In the genomic region with DNA sequence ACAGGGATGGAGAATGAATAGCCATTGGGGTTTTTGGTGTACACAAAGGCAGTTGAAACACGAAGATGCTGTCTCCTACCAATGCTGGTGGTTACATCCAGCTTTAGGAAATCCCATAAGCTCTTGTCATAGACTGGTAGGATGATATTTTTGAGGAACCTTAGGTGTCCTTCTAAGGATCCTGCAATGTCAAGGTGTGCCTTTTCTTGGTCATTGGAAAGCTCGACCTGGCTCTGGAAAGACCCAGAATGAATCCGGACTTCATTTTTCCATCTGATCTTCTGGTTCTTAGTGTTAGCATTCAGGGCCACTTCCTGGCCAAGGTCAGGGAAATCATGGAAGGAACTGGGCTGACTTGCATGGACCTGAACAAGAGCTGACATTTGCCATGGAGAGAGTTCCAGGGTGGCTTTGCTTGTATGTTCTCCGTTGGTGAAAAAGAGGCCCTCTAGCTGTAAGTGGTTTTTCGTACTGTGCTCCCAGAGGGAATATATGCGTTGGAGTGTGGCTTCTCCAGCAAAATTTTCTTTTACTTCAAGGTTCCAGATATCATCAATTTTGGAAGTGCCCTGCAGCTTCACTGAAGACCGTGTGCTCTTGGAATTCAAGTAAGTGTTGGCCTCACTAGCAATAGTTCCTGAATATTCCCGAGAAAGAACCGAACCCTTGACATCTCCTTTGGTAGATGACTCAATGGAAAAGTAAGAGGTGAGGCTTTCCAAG, we compare ENCODE assay signal across 1 cellular context.
TF ChIP-seq lines count a peak whose summit lies in the region.

No MANE protein-coding gene starts in this region.

TF ChIP-seq in HepG2, 621 proteins besides CTCF, POLR2A, EP300 and RAD21 (continued from another document and continues in another):
- TF ChIP-seq, protein P1, sequence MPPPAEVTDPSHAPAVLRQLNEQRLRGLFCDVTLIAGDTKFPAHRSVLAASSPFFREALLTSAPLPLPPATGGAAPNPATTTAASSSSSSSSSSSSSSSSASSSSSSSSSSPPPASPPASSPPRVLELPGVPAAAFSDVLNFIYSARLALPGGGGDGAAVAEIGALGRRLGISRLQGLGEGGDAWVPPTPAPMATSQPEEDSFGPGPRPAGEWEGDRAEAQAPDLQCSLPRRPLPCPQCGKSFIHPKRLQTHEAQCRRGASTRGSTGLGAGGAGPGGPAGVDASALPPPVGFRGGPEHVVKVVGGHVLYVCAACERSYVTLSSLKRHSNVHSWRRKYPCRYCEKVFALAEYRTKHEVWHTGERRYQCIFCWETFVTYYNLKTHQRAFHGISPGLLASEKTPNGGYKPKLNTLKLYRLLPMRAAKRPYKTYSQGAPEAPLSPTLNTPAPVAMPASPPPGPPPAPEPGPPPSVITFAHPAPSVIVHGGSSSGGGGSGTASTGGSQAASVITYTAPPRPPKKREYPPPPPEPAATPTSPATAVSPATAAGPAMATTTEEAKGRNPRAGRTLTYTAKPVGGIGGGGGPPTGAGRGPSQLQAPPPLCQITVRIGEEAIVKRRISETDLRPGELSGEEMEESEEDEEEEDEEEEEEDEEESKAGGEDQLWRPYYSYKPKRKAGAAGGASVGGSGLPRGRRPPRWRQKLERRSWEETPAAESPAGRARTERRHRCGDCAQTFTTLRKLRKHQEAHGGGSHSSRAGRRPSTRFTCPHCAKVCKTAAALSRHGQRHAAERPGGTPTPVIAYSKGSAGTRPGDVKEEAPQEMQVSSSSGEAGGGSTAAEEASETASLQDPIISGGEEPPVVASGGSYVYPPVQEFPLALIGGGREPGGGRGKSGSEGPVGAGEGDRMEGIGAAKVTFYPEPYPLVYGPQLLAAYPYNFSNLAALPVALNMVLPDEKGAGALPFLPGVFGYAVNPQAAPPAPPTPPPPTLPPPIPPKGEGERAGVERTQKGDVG (CRISPR knock-in tag; IDR thresholded peaks at IDR 0.05; ENCODE audit: borderline replicate concordance), result peak; percentile 38; the same call in 1 of the 2 replicates
- 0 out of 2 replicates have a peak, but pooled peaks have one; percentile 18 for TF ChIP-seq ZNF574 (CRISPR knock-in tag; IDR thresholded peaks at IDR 0.05)
- TF ChIP-seq, protein P2, sequence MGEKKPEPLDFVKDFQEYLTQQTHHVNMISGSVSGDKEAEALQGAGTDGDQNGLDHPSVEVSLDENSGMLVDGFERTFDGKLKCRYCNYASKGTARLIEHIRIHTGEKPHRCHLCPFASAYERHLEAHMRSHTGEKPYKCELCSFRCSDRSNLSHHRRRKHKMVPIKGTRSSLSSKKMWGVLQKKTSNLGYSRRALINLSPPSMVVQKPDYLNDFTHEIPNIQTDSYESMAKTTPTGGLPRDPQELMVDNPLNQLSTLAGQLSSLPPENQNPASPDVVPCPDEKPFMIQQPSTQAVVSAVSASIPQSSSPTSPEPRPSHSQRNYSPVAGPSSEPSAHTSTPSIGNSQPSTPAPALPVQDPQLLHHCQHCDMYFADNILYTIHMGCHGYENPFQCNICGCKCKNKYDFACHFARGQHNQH (CRISPR knock-in tag; IDR thresholded peaks at IDR 0.05), result peak; percentile 43
- TF ChIP-seq, protein P3, sequence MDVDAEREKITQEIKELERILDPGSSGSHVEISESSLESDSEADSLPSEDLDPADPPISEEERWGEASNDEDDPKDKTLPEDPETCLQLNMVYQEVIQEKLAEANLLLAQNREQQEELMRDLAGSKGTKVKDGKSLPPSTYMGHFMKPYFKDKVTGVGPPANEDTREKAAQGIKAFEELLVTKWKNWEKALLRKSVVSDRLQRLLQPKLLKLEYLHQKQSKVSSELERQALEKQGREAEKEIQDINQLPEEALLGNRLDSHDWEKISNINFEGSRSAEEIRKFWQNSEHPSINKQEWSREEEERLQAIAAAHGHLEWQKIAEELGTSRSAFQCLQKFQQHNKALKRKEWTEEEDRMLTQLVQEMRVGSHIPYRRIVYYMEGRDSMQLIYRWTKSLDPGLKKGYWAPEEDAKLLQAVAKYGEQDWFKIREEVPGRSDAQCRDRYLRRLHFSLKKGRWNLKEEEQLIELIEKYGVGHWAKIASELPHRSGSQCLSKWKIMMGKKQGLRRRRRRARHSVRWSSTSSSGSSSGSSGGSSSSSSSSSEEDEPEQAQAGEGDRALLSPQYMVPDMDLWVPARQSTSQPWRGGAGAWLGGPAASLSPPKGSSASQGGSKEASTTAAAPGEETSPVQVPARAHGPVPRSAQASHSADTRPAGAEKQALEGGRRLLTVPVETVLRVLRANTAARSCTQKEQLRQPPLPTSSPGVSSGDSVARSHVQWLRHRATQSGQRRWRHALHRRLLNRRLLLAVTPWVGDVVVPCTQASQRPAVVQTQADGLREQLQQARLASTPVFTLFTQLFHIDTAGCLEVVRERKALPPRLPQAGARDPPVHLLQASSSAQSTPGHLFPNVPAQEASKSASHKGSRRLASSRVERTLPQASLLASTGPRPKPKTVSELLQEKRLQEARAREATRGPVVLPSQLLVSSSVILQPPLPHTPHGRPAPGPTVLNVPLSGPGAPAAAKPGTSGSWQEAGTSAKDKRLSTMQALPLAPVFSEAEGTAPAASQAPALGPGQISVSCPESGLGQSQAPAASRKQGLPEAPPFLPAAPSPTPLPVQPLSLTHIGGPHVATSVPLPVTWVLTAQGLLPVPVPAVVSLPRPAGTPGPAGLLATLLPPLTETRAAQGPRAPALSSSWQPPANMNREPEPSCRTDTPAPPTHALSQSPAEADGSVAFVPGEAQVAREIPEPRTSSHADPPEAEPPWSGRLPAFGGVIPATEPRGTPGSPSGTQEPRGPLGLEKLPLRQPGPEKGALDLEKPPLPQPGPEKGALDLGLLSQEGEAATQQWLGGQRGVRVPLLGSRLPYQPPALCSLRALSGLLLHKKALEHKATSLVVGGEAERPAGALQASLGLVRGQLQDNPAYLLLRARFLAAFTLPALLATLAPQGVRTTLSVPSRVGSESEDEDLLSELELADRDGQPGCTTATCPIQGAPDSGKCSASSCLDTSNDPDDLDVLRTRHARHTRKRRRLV (CRISPR knock-in tag; IDR thresholded peaks at IDR 0.05), result no peak
- TF ChIP-seq SALL2 (CRISPR knock-in tag; IDR thresholded peaks at IDR 0.05), result no peak
- no peak for TF ChIP-seq ATF4 (CRISPR knock-in tag; IDR thresholded peaks at IDR 0.05)
- TF ChIP-seq GATA4 (IDR thresholded peaks at IDR 0.05; ENCODE audit: borderline replicate concordance, low read depth), result no peak
- no peak for TF ChIP-seq PAX8 (CRISPR knock-in tag; IDR thresholded peaks at IDR 0.05; ENCODE audit: borderline replicate concordance)
- TF ChIP-seq ZNF264 (CRISPR knock-in tag; IDR thresholded peaks at IDR 0.05), result no peak
- TF ChIP-seq KLF13 (CRISPR knock-in tag; IDR thresholded peaks at IDR 0.05), result no peak
- TF ChIP-seq EED (CRISPR knock-in tag; IDR thresholded peaks at IDR 0.05), result no peak
- TF ChIP-seq DMAP1 (CRISPR knock-in tag; IDR thresholded peaks at IDR 0.05), result no peak
- no peak for TF ChIP-seq ZNF33A (CRISPR knock-in tag; IDR thresholded peaks at IDR 0.05; ENCODE audit: borderline replicate concordance)
- no peak for TF ChIP-seq ZFX (CRISPR knock-in tag; IDR thresholded peaks at IDR 0.05; ENCODE audit: low read depth)
- TF ChIP-seq SATB2 (CRISPR knock-in tag; IDR thresholded peaks at IDR 0.05), result no peak
- no peak for TF ChIP-seq SRSF1 (optimal IDR thresholded peaks at IDR 0.05; ENCODE audit: low read depth, low read length)
- 0 out of 2 replicates have a peak, but pooled peaks have one; percentile 33 for TF ChIP-seq HOXD1 (CRISPR knock-in tag; IDR thresholded peaks at IDR 0.05)
- no peak; the same call in 1 of the 2 replicates for TF ChIP-seq ZSCAN25 (CRISPR knock-in tag; IDR thresholded peaks at IDR 0.05)
- TF ChIP-seq MIER3 (CRISPR knock-in tag; IDR thresholded peaks at IDR 0.05; ENCODE audit: borderline replicate concordance), result no peak
- TF ChIP-seq SIX4 (CRISPR knock-in tag; IDR thresholded peaks at IDR 0.05), result no peak
- no peak for TF ChIP-seq ZNF607 (CRISPR knock-in tag; IDR thresholded peaks at IDR 0.05; ENCODE audit: borderline replicate concordance)
- no peak for TF ChIP-seq FOXK1 (CRISPR knock-in tag; IDR thresholded peaks at IDR 0.05; ENCODE audit: borderline replicate concordance, low read depth)
- TF ChIP-seq, protein P4, sequence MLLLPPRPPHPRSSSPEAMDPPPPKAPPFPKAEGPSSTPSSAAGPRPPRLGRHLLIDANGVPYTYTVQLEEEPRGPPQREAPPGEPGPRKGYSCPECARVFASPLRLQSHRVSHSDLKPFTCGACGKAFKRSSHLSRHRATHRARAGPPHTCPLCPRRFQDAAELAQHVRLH (CRISPR knock-in tag; IDR thresholded peaks at IDR 0.05; ENCODE audit: borderline replicate concordance, low read depth), result no peak
- no peak for TF ChIP-seq MLLT10 (CRISPR knock-in tag; IDR thresholded peaks at IDR 0.05)
- peak; percentile 78; the same call in 1 of the 2 replicates for TF ChIP-seq ZNF670 (CRISPR knock-in tag; IDR thresholded peaks at IDR 0.05; ENCODE audit: borderline replicate concordance)
- TF ChIP-seq ZBED4 (CRISPR knock-in tag; IDR thresholded peaks at IDR 0.05; ENCODE audit: borderline replicate concordance), result no peak
- TF ChIP-seq TMF1 (CRISPR knock-in tag; IDR thresholded peaks at IDR 0.05; ENCODE audit: low read depth), result 0 out of 2 replicates have a peak, but pooled peaks have one; percentile 24
- TF ChIP-seq ZNF431 (CRISPR knock-in tag; IDR thresholded peaks at IDR 0.05; ENCODE audit: borderline replicate concordance, low read depth), result peak; percentile 67; the same call in 1 of the 2 replicates
- no peak for TF ChIP-seq HNRNPUL1 (IDR thresholded peaks at IDR 0.05; ENCODE audit: low read depth, low read length)
- no peak; the same call in 1 of the 2 replicates for TF ChIP-seq ZNF484 (CRISPR knock-in tag; IDR thresholded peaks at IDR 0.05; ENCODE audit: borderline replicate concordance, low read depth)
- no peak for TF ChIP-seq SMC3 (IDR thresholded peaks at IDR 0.05; ENCODE audit: low read length)
- TF ChIP-seq TBX3 (IDR thresholded peaks at IDR 0.05; ENCODE audit: borderline replicate concordance), result no peak
- TF ChIP-seq, protein P5, sequence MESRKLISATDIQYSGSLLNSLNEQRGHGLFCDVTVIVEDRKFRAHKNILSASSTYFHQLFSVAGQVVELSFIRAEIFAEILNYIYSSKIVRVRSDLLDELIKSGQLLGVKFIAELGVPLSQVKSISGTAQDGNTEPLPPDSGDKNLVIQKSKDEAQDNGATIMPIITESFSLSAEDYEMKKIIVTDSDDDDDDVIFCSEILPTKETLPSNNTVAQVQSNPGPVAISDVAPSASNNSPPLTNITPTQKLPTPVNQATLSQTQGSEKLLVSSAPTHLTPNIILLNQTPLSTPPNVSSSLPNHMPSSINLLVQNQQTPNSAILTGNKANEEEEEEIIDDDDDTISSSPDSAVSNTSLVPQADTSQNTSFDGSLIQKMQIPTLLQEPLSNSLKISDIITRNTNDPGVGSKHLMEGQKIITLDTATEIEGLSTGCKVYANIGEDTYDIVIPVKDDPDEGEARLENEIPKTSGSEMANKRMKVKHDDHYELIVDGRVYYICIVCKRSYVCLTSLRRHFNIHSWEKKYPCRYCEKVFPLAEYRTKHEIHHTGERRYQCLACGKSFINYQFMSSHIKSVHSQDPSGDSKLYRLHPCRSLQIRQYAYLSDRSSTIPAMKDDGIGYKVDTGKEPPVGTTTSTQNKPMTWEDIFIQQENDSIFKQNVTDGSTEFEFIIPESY (CRISPR knock-in tag; IDR thresholded peaks at IDR 0.05), result no peak
- no peak for TF ChIP-seq TFAP4 (IDR thresholded peaks at IDR 0.05; ENCODE audit: borderline replicate concordance, low read depth)
